Comparison of ENCODE assay signal across 15 cellular contexts in the genomic region with DNA sequence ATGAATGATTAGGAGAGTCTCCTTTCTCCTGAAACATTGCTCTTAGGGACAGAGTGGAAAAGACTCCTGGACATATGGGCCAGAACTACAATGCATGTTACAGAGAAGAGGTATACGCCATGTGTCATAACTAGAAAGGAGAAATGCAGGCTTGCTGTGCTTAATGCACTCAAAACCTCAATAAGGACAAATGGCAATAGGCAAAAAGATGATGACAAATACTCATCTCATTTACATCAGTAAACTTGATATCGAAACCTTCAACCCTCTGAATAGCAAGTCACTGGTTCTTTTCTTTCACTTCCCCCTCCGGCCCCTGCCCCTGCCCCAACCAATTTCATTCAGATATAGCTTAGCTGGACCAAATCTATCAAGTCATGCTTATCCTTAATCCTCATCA. TPM values are rescaled to one million over a fixed set of nuclear protein-coding genes. Genes with fewer than 3 reads are reported as not detected.
DNase-seq lines count a peak whose midpoint lies in the region; ATAC-seq lines count a peak whose summit lies in the region.
"Had no signal": no experiment of that assay in that cellular context is flagged by ENCODE, and none has a peak within 500 bp of the region (broad histone marks: within the 10 kb centered on the region; RNA-seq: fewer than 3 reads in every experiment).

No MANE protein-coding gene starts in this region.

- peaks cover 37 to 57% (median 41%) of the 10 kb centered on the region in 5 donors for H3K27me3 Mint-ChIP-seq in naive thymus-derived CD4-positive, alpha-beta T cell

- no peak overlapping the region for H3K27ac Mint-ChIP-seq in naive thymus-derived CD4-positive, alpha-beta T cell

- peaks cover under 1 to 4% of the 10 kb centered on the region in 2 donors for H3K27me3 ChIP-seq in naive thymus-derived CD4-positive, alpha-beta T cell (ENCODE audit: control insufficient read depth in 2 of 2, insufficient read depth in 2 of 2, low read length in 2 of 2)
- peaks cover 58% of the 10 kb centered on the region for H3K27me3 ChIP-seq in H7 (ENCODE audit: control insufficient read depth, insufficient read depth, low read length)

- ATAC-seq in GM21786 (IDR thresholded peaks at IDR 0.05; ENCODE audit: unreplicated experiment) (peak; percentile 89), HG03354 (IDR thresholded peaks at IDR 0.05; ENCODE audit: poor library complexity, severe bottlenecking, unreplicated experiment) (peak; percentile 88)
- ATAC-seq in naive thymus-derived CD4-positive, alpha-beta T cell = peak; percentile 46

- H3K36me3 ChIP-seq in naive thymus-derived CD4-positive, alpha-beta T cell (ENCODE audit: control insufficient read depth in 2 of 3, insufficient read depth in 3 of 3, low read length in 3 of 3) = no peaks in the 10 kb centered on the region
- H3K36me3 ChIP-seq in H7 (replicated peaks; ENCODE audit: control insufficient read depth, insufficient read depth, low read length) = no peaks in the 10 kb centered on the region
- H3K36me3 ChIP-seq: sigmoid colon had no signal

- DNase-seq in SIG-M5 treated with dmso at 0.1 percent for 504 hours (lab: John Stamatoyannopoulos, UW; ENCODE audit: unreplicated experiment) (peak; percentile 64), SIG-M5 (lab: John Stamatoyannopoulos, UW) (no peak), GM03348 (ENCODE audit: low spot score) (no peak), H7 (no peak)
- no peak for DNase-seq in naive thymus-derived CD4-positive, alpha-beta T cell
- no peak for DNase-seq in activated T-cell treated with anti-CD3 and anti-CD28 coated beads, Interleukin-2, amount 50 U/mL, for 48 hours
- DNase-seq: activated T-cell treated with anti-CD3 and anti-CD28 coated beads for 4 hours, NCI-H226, sigmoid colon had no signal

- H3K9me3 Mint-ChIP-seq in naive thymus-derived CD4-positive, alpha-beta T cell = no peaks in the 10 kb centered on the region
- H3K9me3 Mint-ChIP-seq: central memory CD8-positive, alpha-beta T cell had no signal

- no peaks in the 10 kb centered on the region for H3K9me3 ChIP-seq in naive thymus-derived CD4-positive, alpha-beta T cell (ENCODE audit: control insufficient read depth in 2 of 3, low read length in 3 of 3)
- H3K9me3 ChIP-seq: sigmoid colon had no signal

- H3K4me3 Mint-ChIP-seq in naive thymus-derived CD4-positive, alpha-beta T cell = no peak overlapping the region
- H3K4me3 Mint-ChIP-seq: central memory CD8-positive, alpha-beta T cell had no signal

- POLR2A ChIA-PET in naive thymus-derived CD4-positive, alpha-beta T cell (lab: Charles Lee) = interaction anchor here (0.8 kb wide), 1 partner anchor 815 kb away, joined by 3 read pairs; no protein-coding TSS in a partner anchor

- H3K4me1 ChIP-seq in naive thymus-derived CD4-positive, alpha-beta T cell (ENCODE audit: control insufficient read depth in 2 of 2, insufficient read depth in 2 of 2, low read length in 2 of 2) = peaks cover 12 to 29% of the 10 kb centered on the region in 2 donors

- intact Hi-C loops in naive thymus-derived CD4-positive, alpha-beta T cell (cut with micrococcal nuclease) = loop anchor here in 1 of 2 donors (5.0 to 10.0 kb wide), 2 partner anchors 184 to 401 kb away; a partner anchor contains a TSS

- H3K4me1 Mint-ChIP-seq in naive thymus-derived CD4-positive, alpha-beta T cell = peaks cover 25 to 36% (median 30%) of the 10 kb centered on the region in 7 donors

- CTCF ChIA-PET in naive thymus-derived CD4-positive, alpha-beta T cell (lab: Charles Lee) = no interaction called here

- H3K27ac ChIP-seq in naive thymus-derived CD4-positive, alpha-beta T cell (ENCODE audit: low read depth, low read length) = no peak overlapping the region
- H3K27ac ChIP-seq: 22Rv1, sigmoid colon had no signal

- no peak overlapping the region for H3K4me3 ChIP-seq in naive thymus-derived CD4-positive, alpha-beta T cell (ENCODE audit: low read length)
- no peak overlapping the region for H3K4me3 ChIP-seq in H7 (ENCODE audit: insufficient read depth, low read depth, low read length)
- H3K4me3 ChIP-seq: sigmoid colon had no signal

- H3K36me3 Mint-ChIP-seq in naive thymus-derived CD4-positive, alpha-beta T cell = no peaks in the 10 kb centered on the region

RNA-seq across cellular contexts. Expression of a gene that starts 1.9 kb away (rescaled TPM):
- under 1 TPM in 4 of 5 experiments, not detected in 1; 0.08 to 0.16 (median 0.12) TPM for total RNA-seq in naive thymus-derived CD4-positive, alpha-beta T cell
- polyA plus RNA-seq in naive thymus-derived CD4-positive, alpha-beta T cell = not detected
- not detected in 2 replicates for total RNA-seq in H7 (2014; rRNA removed; shearing (Covaris generic))
- total RNA-seq: fibroblast of villous mesenchyme, lower leg skin had no signal
